In genomic region chr11:120185678-120186407, GRCh38 we compare ENCODE assay signal across 14 cellular contexts. TPM values are rescaled to one million over a fixed set of nuclear protein-coding genes. Genes with fewer than 3 reads are reported as not detected.
DNase-seq lines count a peak whose midpoint lies in the region; ATAC-seq and TF ChIP-seq lines count a peak whose summit lies in the region.
"Had no signal": no experiment of that assay in that cellular context is flagged by ENCODE, and none has a peak within 500 bp of the region (broad histone marks: within the 10 kb centered on the region; RNA-seq: fewer than 3 reads in every experiment).

No MANE protein-coding gene starts in this region.

- TF ChIP-seq CTCF in PC-3 (conservative IDR thresholded peaks at IDR 0.05; ENCODE audit: low read depth, low read length) (no peak), dorsolateral prefrontal cortex (IDR thresholded peaks at IDR 0.05 in 54 of 56, conservative IDR thresholded peaks at IDR 0.05 in 2 of 56; ENCODE audit: low read depth in 1 of 56, partially characterized antibody in 56 of 56) (no peak), right lobe of liver (IDR thresholded peaks at IDR 0.05) (no peak)

- no TSS peak for BruUV-seq in PC-3 (replicated peaks; lab: Mats Ljungman, UMichigan)

- WGBS in right lobe of liver (ENCODE audit: insufficient coverage, low coverage, low lambda C conversion rate, missing lambda C conversion rate): 7% methylated on average over 2 of the region's 3 CpGs

- POLR2A ChIA-PET in PC-3 (lab: Charles Lee; ENCODE audit: unreplicated experiment): no interaction called here

- no peaks in the 10 kb centered on the region for H4K20me1 ChIP-seq in PC-3 (ENCODE audit: low read length)

- H2AFZ ChIP-seq in PC-3 (ENCODE audit: low read length): no peak overlapping the region

- ATAC-seq in PC-3: no peak
- ATAC-seq in right lobe of liver: no peak
- no peak for ATAC-seq in HG03432 (IDR thresholded peaks at IDR 0.05; ENCODE audit: unreplicated experiment)
- ATAC-seq in HG03039 (IDR thresholded peaks at IDR 0.05; ENCODE audit: unreplicated experiment): no peak
- ATAC-seq: HCT116 had no signal

- peak overlapping the region; percentile 39; the same call in 1 of the 2 replicates for H3K9ac ChIP-seq in PC-3 (ENCODE audit: low read length)

- H3K4me2 ChIP-seq in PC-3 (ENCODE audit: low read length): no peak overlapping the region

- CTCF ChIA-PET in PC-3 (lab: Charles Lee): no interaction called here

- H3K4me3 ChIP-seq in PC-3 (ENCODE audit: low read length) (no peak overlapping the region), dorsolateral prefrontal cortex (no peak overlapping the region), right lobe of liver (no peak overlapping the region), skin epidermis (no peak overlapping the region)

- no peaks in the 10 kb centered on the region for H3K79me2 ChIP-seq in PC-3 (ENCODE audit: low read length)

- H3K4me1 ChIP-seq in PC-3 (ENCODE audit: insufficient read depth, low read length) (peaks cover 11% of the 10 kb centered on the region; the same call in 1 of the 2 replicates), right lobe of liver (peaks cover 0 to 66% (median 26%) of the 10 kb centered on the region in 4 donors)

- H3K9me3 ChIP-seq in PC-3 (ENCODE audit: low read length) (no peaks in the 10 kb centered on the region), right lobe of liver (no peaks in the 10 kb centered on the region)

- intact Hi-C loops in PC-3 (cut with micrococcal nuclease) (no loop called here), dorsolateral prefrontal cortex (cut with DNase I) (no loop called here), right lobe of liver (cut with DNase I) (no loop called here)

- H3K27me3 ChIP-seq in PC-3 (ENCODE audit: low read length) (peaks cover 9% of the 10 kb centered on the region), dorsolateral prefrontal cortex (no peaks in the 10 kb centered on the region), right lobe of liver (no peaks in the 10 kb centered on the region)

- no peak for TF ChIP-seq POLR2A in right lobe of liver (IDR thresholded peaks at IDR 0.05)

- H3K27ac ChIP-seq in PC-3 (ENCODE audit: low read length) (0 out of 2 replicates have a peak overlapping the region, but pooled peaks have one; percentile 46), dorsolateral prefrontal cortex (peak overlapping the region in 35 of 59 donors; percentile 11 to 79 (median 52)), right lobe of liver (peak overlapping the region; percentile 79 to 85 (median 80)), skin epidermis (peak overlapping the region in 19 of 21 experiments; percentile 6 to 85 (median 64))
- H3K27ac ChIP-seq: VCaP had no signal

- H3K9me2 ChIP-seq in PC-3 (replicated peaks; ENCODE audit: low read length): no peaks in the 10 kb centered on the region

- H3K36me3 ChIP-seq in PC-3 (ENCODE audit: low read depth, low read length) (no peaks in the 10 kb centered on the region), right lobe of liver (no peaks in the 10 kb centered on the region)

- no peaks in the 10 kb centered on the region for H3F3A ChIP-seq in PC-3 (ENCODE audit: low read length, unreplicated experiment)

- DNase-seq in PC-3 (no peak), dorsolateral prefrontal cortex (peak in 1 of 10 donors; percentile 28), right lobe of liver (peak in 1 of 3 donors; percentile 27), medulla oblongata (ENCODE audit: extremely low spot score) (no peak), hepatic stellate cell (ENCODE audit: low spot score) (no peak)
- DNase-seq: stimulated activated CD4-positive, alpha-beta T cell treated with anti-CD3 and anti-CD28 coated beads, Interleukin-2, amount 100 ng/mL, for 48 hours; substantia nigra had no signal

RNA-seq across cellular contexts. Expression of gene OAF, which starts 25.0 kb away (rescaled TPM):
- 97.1 and 126 TPM in 2 replicates for total RNA-seq in PC-3 (2014; rRNA removed)
- 10 to 100 TPM; 14.2 to 80.0 (median 30.6) TPM for total RNA-seq in dorsolateral prefrontal cortex
- 100 to 1,000 TPM; 199 to 271 (median 220) TPM for total RNA-seq in right lobe of liver

RNA-seq across cellular contexts. Expression of gene TRIM29, which starts 47.9 kb away (rescaled TPM):
- total RNA-seq in PC-3 (2014; rRNA removed): 31.8 and 38.5 TPM in 2 replicates
- total RNA-seq in dorsolateral prefrontal cortex: 1 to 10 TPM in 71 of 120 experiments, under 1 TPM in 35, not detected in 14; 0.22 to 6.4 (median 1.4) TPM
- total RNA-seq in right lobe of liver: 1 to 10 TPM in 4 of 6 experiments, not detected in 2; 1.1 to 2.1 (median 1.3) TPM
- total RNA-seq: activated T-helper 2 cell treated with anti-CD3 and anti-CD28 coated beads, Interferon-gamma antibody, Interleukin-2, Interleukin-4, amounts not matched to agents 10 μg/mL and 5 μg/mL and 100 μg/mL, durations not matched to agents 14 hours and 24 hours and 36 hours; myocyte had no signal

RNA-seq across cellular contexts. Expression of gene POU2F3, which starts 54.1 kb away (rescaled TPM):
- 0.62 and 0.81 TPM in 2 replicates for total RNA-seq in PC-3 (2014; rRNA removed)
- 1 to 10 TPM in 4 of 120 experiments, under 1 TPM in 23, not detected in 93; 0.12 to 2.2 (median 0.46) TPM for total RNA-seq in dorsolateral prefrontal cortex
- not detected for total RNA-seq in right lobe of liver
- total RNA-seq: activated T-helper 2 cell treated with anti-CD3 and anti-CD28 coated beads, Interferon-gamma antibody, Interleukin-2, Interleukin-4, amounts not matched to agents 10 μg/mL and 5 μg/mL and 100 μg/mL, durations not matched to agents 14 hours and 24 hours and 36 hours; myocyte had no signal
